Comparison of ENCODE assay signal across 9 cellular contexts in the genomic region with DNA sequence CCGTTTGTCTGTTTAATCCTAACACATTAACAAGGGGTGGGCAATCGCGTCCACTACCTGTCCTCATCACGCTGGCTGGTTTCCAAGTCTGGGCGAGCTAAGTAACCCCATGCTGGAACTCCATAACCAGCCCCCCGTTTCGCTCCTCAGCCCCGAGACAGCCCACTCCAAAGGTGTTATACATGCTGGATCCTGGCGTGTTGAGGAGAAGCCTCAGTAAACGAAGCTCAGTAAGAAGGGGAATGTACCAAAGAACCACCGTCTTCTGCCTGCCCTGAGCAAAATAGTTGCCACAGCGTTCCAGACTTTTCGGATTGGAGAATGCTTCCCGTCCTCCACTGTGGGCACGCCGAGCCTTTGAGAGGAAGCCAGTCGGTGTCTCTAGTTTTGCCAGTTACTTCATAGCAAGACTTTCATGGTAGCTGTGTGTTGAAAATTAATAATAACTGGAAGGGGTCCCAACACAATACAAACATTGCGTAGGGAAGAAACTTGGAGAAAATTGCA. TPM values are rescaled to one million over a fixed set of nuclear protein-coding genes. Genes with fewer than 3 reads are reported as not detected.
DNase-seq lines count a peak whose midpoint lies in the region; ATAC-seq and TF ChIP-seq lines count a peak whose summit lies in the region.
"Had no signal": no experiment of that assay in that cellular context is flagged by ENCODE, and none has a peak within 500 bp of the region (broad histone marks: within the 10 kb centered on the region; RNA-seq: fewer than 3 reads in every experiment).

No MANE protein-coding gene starts in this region.

- no peaks in the 10 kb centered on the region for H3K36me3 ChIP-seq in Caco-2 (ENCODE audit: control insufficient read depth, insufficient read depth, low read length)
- H3K36me3 ChIP-seq in neuron (ENCODE audit: insufficient read depth, low read length) = no peaks in the 10 kb centered on the region

- TF ChIP-seq CTCF in Caco-2 (IDR thresholded peaks at IDR 0.05; ENCODE audit: insufficient read depth in 1 of 2, low read depth in 1 of 2, low read length in 1 of 2, severe bottlenecking in 1 of 2, unreplicated experiment in 1 of 2) = no peak

- ATAC-seq in GM21526 (IDR thresholded peaks at IDR 0.05; ENCODE audit: low FRiP score, unreplicated experiment) (no peak), GM21515 (IDR thresholded peaks at IDR 0.05; ENCODE audit: unreplicated experiment) (no peak)

- no peaks in the 10 kb centered on the region for H3K27me3 ChIP-seq in Caco-2 (replicated peaks; ENCODE audit: control insufficient read depth, insufficient read depth, low read length)
- no peaks in the 10 kb centered on the region for H3K27me3 ChIP-seq in neuron (ENCODE audit: insufficient read depth, low read length)

- peak overlapping the region; percentile 66 for H3K27ac Mint-ChIP-seq in Caco-2 (ENCODE audit: unreplicated experiment)

- TSS peak; percentile 90 for BruUV-seq in Caco-2 (replicated peaks; lab: Mats Ljungman, UMichigan)

- intact Hi-C loops in Caco-2 (cut with micrococcal nuclease; ENCODE audit: unreplicated experiment) = loop anchor here (5.0 kb wide), 1 partner anchor 128 kb away; a partner anchor contains a TSS

- no peak for DNase-seq in Caco-2
- peak; percentile 66 for DNase-seq in OCI-M2 (lab: John Stamatoyannopoulos, UW; ENCODE audit: unreplicated experiment)
- peak; percentile 38 for DNase-seq in epidermal melanocyte (ENCODE audit: insufficient read length, low spot score)
- DNase-seq in iPS-NIHi11 (ENCODE audit: low spot score) = no peak
- no peak for DNase-seq in T1000 (lab: John Stamatoyannopoulos, UW)

- H3K9me3 ChIP-seq in Caco-2 (no peaks in the 10 kb centered on the region), neuron (ENCODE audit: low read length) (no peaks in the 10 kb centered on the region)

- CTCF ChIA-PET in Caco-2 (lab: Charles Lee) = interaction anchor here (1.0 to 4.1 kb wide), 3 partner anchors 14 to 757 kb away, joined by 3 to 40 read pairs (median 5); no protein-coding TSS in a partner anchor

- H3K4me3 ChIP-seq in Caco-2 (ENCODE audit: low read depth, low read length) (peak overlapping the region; percentile 45), neuron (ENCODE audit: low read length) (peak overlapping the region; percentile 52)

- POLR2A ChIA-PET in Caco-2 (lab: Charles Lee) = interaction anchor here (0.6 to 1.7 kb wide), 9 partner anchors 8 to 411 kb away, joined by 3 to 20 read pairs (median 4); a partner anchor contains a TSS

- H3K9me3 Mint-ChIP-seq in Caco-2 (ENCODE audit: unreplicated experiment) = no peaks in the 10 kb centered on the region

- peaks cover 6% of the 10 kb centered on the region for H3K36me3 Mint-ChIP-seq in Caco-2 (ENCODE audit: insufficient read depth, unreplicated experiment)

- H2AFZ ChIP-seq in neuron (ENCODE audit: low read depth, low read length) = peak overlapping the region; percentile 74

- H3K4me1 ChIP-seq in Caco-2 (peaks cover 25% of the 10 kb centered on the region), neuron (ENCODE audit: insufficient read depth, low read length) (peaks cover 21% of the 10 kb centered on the region)

- H3K4me1 Mint-ChIP-seq in Caco-2 (ENCODE audit: low read depth, unreplicated experiment) = peaks cover 22% of the 10 kb centered on the region

- no peaks in the 10 kb centered on the region for H3K27me3 Mint-ChIP-seq in Caco-2 (ENCODE audit: insufficient read depth, unreplicated experiment)

- H3K4me3 Mint-ChIP-seq in Caco-2 (ENCODE audit: unreplicated experiment) = peak overlapping the region; percentile 98

RNA-seq across cellular contexts. Expression of a gene that starts 16.1 kb away (rescaled TPM):
- not detected in 2 replicates for total RNA-seq in Caco-2 (2022)
- total RNA-seq: NCI-H460 had no signal

RNA-seq across cellular contexts. Expression of a gene that starts 46.9 kb away (rescaled TPM):
- 108 and 113 TPM in 2 replicates for total RNA-seq in Caco-2 (2022)

RNA-seq across cellular contexts. Expression of a gene that starts 47.0 kb away (rescaled TPM):
- 27.3 and 29.4 TPM in 2 replicates for total RNA-seq in Caco-2 (2022)

Comparison
In these comparisons a context has a peak if more than half of its experiments do, and no peak if none do; other contexts are left out.
1. DNase-seq: peak in OCI-M2 (single experiment) and epidermal melanocyte (single experiment); none in Caco-2 (0 of 2), iPS-NIHi11 (single experiment) and T1000 (single experiment).